9 cellular contexts compared by ENCODE assay signal in the genomic region with DNA sequence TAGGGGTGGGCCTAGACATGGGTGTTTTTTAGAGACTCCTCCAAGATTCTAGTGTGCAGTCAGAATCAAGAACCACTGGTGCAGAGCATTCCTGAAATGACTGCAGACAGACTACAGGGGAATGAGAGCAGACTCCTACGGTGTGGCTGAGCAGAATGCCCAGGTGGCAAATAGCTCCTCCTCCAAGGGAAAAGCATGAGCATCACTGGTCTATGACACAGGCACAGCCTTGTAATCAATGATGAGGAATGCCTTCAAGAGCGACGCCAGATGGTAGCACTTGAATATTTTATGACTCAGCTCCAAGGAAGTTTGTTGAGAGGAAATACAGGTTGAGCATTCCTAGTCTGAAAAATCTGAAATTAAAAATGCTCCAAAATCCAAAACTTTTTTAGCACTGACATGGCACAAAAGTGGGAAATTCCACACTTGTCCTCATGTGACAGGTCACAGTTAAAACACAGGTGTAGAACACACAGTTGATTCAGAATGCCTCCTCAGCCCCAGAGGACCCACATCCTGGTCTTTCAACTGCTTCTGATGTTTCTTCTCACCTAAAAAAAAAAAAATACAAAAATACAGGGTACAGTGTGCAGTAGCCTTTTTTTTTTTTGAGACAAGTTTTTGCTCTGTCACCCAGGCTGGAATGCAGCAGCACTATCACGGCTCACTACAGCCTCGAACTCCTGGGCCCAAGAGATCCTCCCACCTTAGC. TPM values are rescaled to one million over a fixed set of nuclear protein-coding genes. Genes with fewer than 3 reads are reported as not detected.
DNase-seq lines count a peak whose midpoint lies in the region; ATAC-seq lines count a peak whose summit lies in the region.
"Had no signal": no experiment of that assay in that cellular context is flagged by ENCODE, and none has a peak within 500 bp of the region (broad histone marks: within the 10 kb centered on the region; RNA-seq: fewer than 3 reads in every experiment).

No MANE protein-coding gene starts in this region.

- no peak overlapping the region for H3K9ac ChIP-seq in mesendoderm (ENCODE audit: low read length)

- H3K36me3 ChIP-seq in mesendoderm (ENCODE audit: control insufficient read depth, insufficient read depth, low read length) (no peaks in the 10 kb centered on the region), aorta (ENCODE audit: control insufficient read depth in 1 of 2, insufficient read depth in 2 of 2, low read length in 1 of 2) (no peaks in the 10 kb centered on the region)
- H3K36me3 ChIP-seq: Peyer's patch had no signal

- H3K27ac ChIP-seq in mesendoderm (ENCODE audit: low read depth, low read length) (no peak overlapping the region), aorta (ENCODE audit: low read depth in 1 of 2, low read length in 2 of 2) (no peak overlapping the region)
- H3K27ac ChIP-seq: Peyer's patch had no signal

- no peak overlapping the region for H3K4ac ChIP-seq in mesendoderm (ENCODE audit: low read depth, low read length)

- no peaks in the 10 kb centered on the region for H3K79me2 ChIP-seq in mesendoderm (ENCODE audit: control insufficient read depth, insufficient read depth, low read length)

- no peak overlapping the region for H3K56ac ChIP-seq in mesendoderm (ENCODE audit: low read length)

- DNase-seq in EH (ENCODE audit: low read depth) (peak; percentile 89), mesendoderm (peak; percentile 76), aorta (no peak), putamen (ENCODE audit: low spot score) (no peak), NCI-H1105 treated with DMSO at 0.1 percent for 48 hours (lab: John Stamatoyannopoulos, UW) (no peak)

- no peak overlapping the region for H4K5ac ChIP-seq in mesendoderm (ENCODE audit: low read length)

- H3K27ac Mint-ChIP-seq in activated T-helper 17 cell treated with anti-CD3 and anti-CD28 coated beads, Interleukin-2, amount 50 U/mL, for 72 hours = no peak overlapping the region

- H2BK120ac ChIP-seq in mesendoderm (ENCODE audit: low read depth, low read length) = no peak overlapping the region

- intact Hi-C loops in aorta (cut with DNase I) = no loop called here

- H3K18ac ChIP-seq in mesendoderm (ENCODE audit: low read length) = no peak overlapping the region

- H2AK5ac ChIP-seq in mesendoderm (ENCODE audit: low read length) = no peak overlapping the region

- no peak overlapping the region for H3K23ac ChIP-seq in mesendoderm (ENCODE audit: low read length)

- no peaks in the 10 kb centered on the region for H3K36me3 Mint-ChIP-seq in activated T-helper 17 cell treated with anti-CD3 and anti-CD28 coated beads, Interleukin-2, amount 50 U/mL, for 72 hours (ENCODE audit: low read depth)

- H3K4me2 ChIP-seq in mesendoderm (ENCODE audit: low read length) = no peak overlapping the region

- H3K9me3 ChIP-seq in aorta (ENCODE audit: control insufficient read depth, low read length) = no peaks in the 10 kb centered on the region
- H3K9me3 ChIP-seq: Peyer's patch had no signal

- H3K9me3 Mint-ChIP-seq in activated T-helper 17 cell treated with anti-CD3 and anti-CD28 coated beads, Interleukin-2, amount 50 U/mL, for 72 hours = no peaks in the 10 kb centered on the region

- H3K4me3 Mint-ChIP-seq in activated T-helper 17 cell treated with anti-CD3 and anti-CD28 coated beads, Interleukin-2, amount 50 U/mL, for 72 hours = no peak overlapping the region

- H4K8ac ChIP-seq in mesendoderm (ENCODE audit: low read depth, low read length) = no peak overlapping the region

- H3K4me3 ChIP-seq in mesendoderm (ENCODE audit: low read length) (no peak overlapping the region), aorta (ENCODE audit: low read length in 2 of 2) (no peak overlapping the region)
- H3K4me3 ChIP-seq: Peyer's patch had no signal

- no CpG with 5 or more reads among the region's 5 CpGs for WGBS in mesendoderm (ENCODE audit: extremely low coverage, insufficient coverage, low lambda C conversion rate)
- 75 to 80% methylated on average over 5 of the region's 5 CpGs for WGBS in aorta, 2 donors

- H3K27me3 ChIP-seq in mesendoderm (ENCODE audit: insufficient read depth, low read length, poor library complexity) (no peaks in the 10 kb centered on the region), aorta (ENCODE audit: control insufficient read depth in 1 of 2, insufficient read depth in 2 of 2, low read length in 1 of 2) (no peaks in the 10 kb centered on the region)
- H3K27me3 ChIP-seq: Peyer's patch had no signal

- H3K27me3 Mint-ChIP-seq in activated T-helper 17 cell treated with anti-CD3 and anti-CD28 coated beads, Interleukin-2, amount 50 U/mL, for 72 hours = no peaks in the 10 kb centered on the region

- ATAC-seq in HG02870 (IDR thresholded peaks at IDR 0.05; ENCODE audit: unreplicated experiment) (peak; percentile 74), HG03521 (IDR thresholded peaks at IDR 0.05; ENCODE audit: unreplicated experiment) (no peak), aorta (ENCODE audit: low FRiP score) (no peak)
- peak; percentile 57 for ATAC-seq in activated T-helper 17 cell treated with anti-CD3 and anti-CD28 coated beads, Interleukin-2, amount 50 U/mL, for 72 hours (replicated peaks)

- no peaks in the 10 kb centered on the region for H3K4me1 Mint-ChIP-seq in activated T-helper 17 cell treated with anti-CD3 and anti-CD28 coated beads, Interleukin-2, amount 50 U/mL, for 72 hours

- H3K4me1 ChIP-seq in mesendoderm (ENCODE audit: control insufficient read depth, low read depth, low read length) = no peaks in the 10 kb centered on the region
- no peaks in the 10 kb centered on the region for H3K4me1 ChIP-seq in aorta (ENCODE audit: control insufficient read depth in 1 of 2, insufficient read depth in 2 of 2, low read length in 2 of 2)

- no peaks in the 10 kb centered on the region for H3K79me1 ChIP-seq in mesendoderm (ENCODE audit: low read length)

- H2BK5ac ChIP-seq in mesendoderm (ENCODE audit: low read length) = no peak overlapping the region

- H2BK15ac ChIP-seq in mesendoderm (replicated peaks; ENCODE audit: low read depth) = no peak overlapping the region

RNA-seq across cellular contexts. Expression of a gene that starts 10.5 kb away (rescaled TPM):
- total RNA-seq in activated T-helper 17 cell treated with anti-CD3 and anti-CD28 coated beads, Interleukin-2, amount 50 U/mL, for 72 hours = 1 to 10 TPM; 3.2 to 6.1 TPM
- 6.2 TPM for polyA plus RNA-seq in mesendoderm (2013, experiment 1 of 2)
- polyA plus RNA-seq in mesendoderm (2013, experiment 2 of 2) = 6.5 TPM
- 10 to 100 TPM; 28.1 to 29.1 TPM for total RNA-seq in aorta
- 10 to 100 TPM; 12.3 to 26.2 TPM for polyA plus RNA-seq in aorta

Comparison
In these comparisons a context has a peak if more than half of its experiments do, and no peak if none do; other contexts are left out.
1. DNase-seq: peak in EH (single experiment) and mesendoderm (single experiment); none in aorta (0 of 2), putamen (single experiment) and NCI-H1105 treated with DMSO at 0.1 percent for 48 hours (single experiment).
2. ATAC-seq: peak in HG02870 (single experiment) and activated T-helper 17 cell treated with anti-CD3 and anti-CD28 coated beads, Interleukin-2, amount 50 U/mL, for 72 hours (single experiment); none in HG03521 (single experiment) and aorta (single experiment).
3. RNA of a gene that starts 10.5 kb away (total RNA-seq): 28.1 to 29.1 TPM in aorta; 3.2 to 6.1 TPM in activated T-helper 17 cell treated with anti-CD3 and anti-CD28 coated beads, Interleukin-2, amount 50 U/mL, for 72 hours; every median in the first group is over 4 times any median in the second.